Comparison of ENCODE assay signal across 18 cellular contexts in genomic region chr15:76799760-76800159, GRCh38.
DNase-seq lines count a peak whose midpoint lies in the region; FAIRE-seq and TF ChIP-seq lines count a peak whose summit lies in the region.
"Had no signal": no experiment of that assay in that cellular context is flagged by ENCODE, and none has a peak within 500 bp of the region (broad histone marks: within the 10 kb centered on the region; RNA-seq: fewer than 3 reads in every experiment).

No MANE protein-coding gene starts in this region.

- H3K4me3 Mint-ChIP-seq in CD4-positive, alpha-beta memory T cell, result no peak overlapping the region
- H3K4me3 Mint-ChIP-seq: activated B cell treated with CpG ODN at 0.5 μM for 24 hours; dendritic cell treated with granulocyte-macrophage colony-stimulating factor and Interleukin-4, amounts not matched to agents 40 ng/mL and 50 ng/mL, for 4 days had no signal

- in situ Hi-C loops in mammary epithelial cell (cut with MboI; ENCODE audit: low sequenced_read_pairs in 2 of 2), result no loop called here

- H3K9me3 ChIP-seq in mammary epithelial cell (replicated peaks; ENCODE audit: insufficient read depth, low read length) (no peaks in the 10 kb centered on the region), OCI-LY7 (ENCODE audit: low read length) (no peaks in the 10 kb centered on the region), MM.1S (replicated peaks; ENCODE audit: insufficient read depth, low read length) (no peaks in the 10 kb centered on the region)
- no peaks in the 10 kb centered on the region for H3K9me3 ChIP-seq in CD4-positive, alpha-beta memory T cell (ENCODE audit: control insufficient read depth in 1 of 2, low read length in 2 of 2)
- H3K9me3 ChIP-seq: BLaER1 had no signal

- BruUV-seq in mammary epithelial cell (replicated peaks; lab: Mats Ljungman, UMichigan) (no TSS peak), OCI-LY7 (replicated peaks; lab: Mats Ljungman, UMichigan) (no TSS peak)

- CTCF ChIA-PET in mammary epithelial cell (lab: Charles Lee; ENCODE audit: low non-redundant PET) (interaction anchor here (0.6 kb wide), 1 partner anchor 458 kb away, joined by 6 read pairs; no protein-coding TSS in a partner anchor), OCI-LY7 (lab: Charles Lee; ENCODE audit: unreplicated experiment) (no interaction called here)
- CTCF ChIA-PET in CD4-positive, alpha-beta memory T cell (lab: Charles Lee; ENCODE audit: partially characterized antibody), result interaction anchor here (1.5 to 1.6 kb wide), 2 partner anchors 9 to 13 kb away, joined by 3 to 4 read pairs; no protein-coding TSS in a partner anchor

- H3K27ac Mint-ChIP-seq in CD4-positive, alpha-beta memory T cell, result no peak overlapping the region
- H3K27ac Mint-ChIP-seq: activated B cell treated with CpG ODN at 0.5 μM for 24 hours; dendritic cell treated with granulocyte-macrophage colony-stimulating factor and Interleukin-4, amounts not matched to agents 40 ng/mL and 50 ng/mL, for 4 days had no signal

- H3K27ac ChIP-seq in mammary epithelial cell (ENCODE audit: insufficient read depth, low read depth, low read length) (no peak overlapping the region), OCI-LY7 (ENCODE audit: low read depth, low read length, poor library complexity, severe bottlenecking) (no peak overlapping the region), MM.1S (ENCODE audit: low read length) (no peak overlapping the region)
- H3K27ac ChIP-seq in CD4-positive, alpha-beta memory T cell (ENCODE audit: low read depth, low read length), result no peak overlapping the region
- H3K27ac ChIP-seq: BLaER1, KMS-11, SK-N-MC had no signal

- H3K4me3 ChIP-seq in AG09309 (ENCODE audit: control insufficient read depth, low read depth, low read length), result no peak overlapping the region
- H3K4me3 ChIP-seq in mammary epithelial cell (replicated peaks in 1 of 3; ENCODE audit: insufficient read depth in 1 of 3, low read depth in 2 of 3, low read length in 3 of 3), result no peak overlapping the region
- no peak overlapping the region for H3K4me3 ChIP-seq in kidney epithelial cell (ENCODE audit: low read depth, low read length)
- H3K4me3 ChIP-seq in OCI-LY7 (ENCODE audit: low read depth, low read length, poor library complexity, severe bottlenecking), result no peak overlapping the region
- H3K4me3 ChIP-seq in CD4-positive, alpha-beta memory T cell (ENCODE audit: low read length in 2 of 2), result no peak overlapping the region
- H3K4me3 ChIP-seq in MM.1S (ENCODE audit: low read length), result no peak overlapping the region
- H3K4me3 ChIP-seq: BLaER1, SK-N-MC had no signal

- dilution Hi-C loops in mammary epithelial cell (cut with HindIII; ENCODE audit: low sequenced_read_pairs), result no loop called here

- peak; percentile 43 for DNase-seq in AG09309 (ENCODE audit: low read depth)
- DNase-seq in HTR-8/SVneo (ENCODE audit: insufficient read length, low spot score), result peak; percentile 17
- DNase-seq in mammary epithelial cell, result peak; percentile 51
- peak; percentile 39 for DNase-seq in kidney epithelial cell (ENCODE audit: low read depth)
- DNase-seq in OCI-LY7 (ENCODE audit: low spot score), result no peak
- no peak for DNase-seq in CD4-positive, alpha-beta memory T cell
- no peak for DNase-seq in T-helper 9 cell
- DNase-seq in MM.1S, result no peak
- DNase-seq: activated B cell treated with CpG ODN at 0.5 μM for 24 hours; DMS79 treated with DMSO at 0.1 percent for 48 hours; left cardiac atrium; NCI-H2107; stimulated activated CD4-positive, alpha-beta T cell treated with anti-CD3 and anti-CD28 coated beads, Interleukin-2, amount 100 ng/mL, for 48 hours had no signal

- TF ChIP-seq CTCF in AG09309 (IDR thresholded peaks at IDR 0.05; ENCODE audit: control insufficient read depth, insufficient read depth, low read depth, low read length, missing control alignments), result no peak
- TF ChIP-seq CTCF in mammary epithelial cell (conservative IDR thresholded peaks at IDR 0.05 in 1 of 2, IDR thresholded peaks at IDR 0.05 in 1 of 2; ENCODE audit: extremely low read depth in 1 of 2, insufficient read depth in 1 of 2, low read depth in 1 of 2, low read length in 2 of 2), result no peak
- no peak for TF ChIP-seq CTCF in kidney epithelial cell (IDR thresholded peaks at IDR 0.05; ENCODE audit: insufficient read depth, low read length, poor library complexity, severe bottlenecking)
- TF ChIP-seq CTCF in OCI-LY7 (conservative IDR thresholded peaks at IDR 0.05; ENCODE audit: low read length), result no peak
- no peak for TF ChIP-seq CTCF in MM.1S (IDR thresholded peaks at IDR 0.05; ENCODE audit: low read length)

- no peaks in the 10 kb centered on the region for H3K9me3 Mint-ChIP-seq in CD4-positive, alpha-beta memory T cell
- H3K9me3 Mint-ChIP-seq: activated B cell treated with CpG ODN at 0.5 μM for 24 hours; dendritic cell treated with granulocyte-macrophage colony-stimulating factor and Interleukin-4, amounts not matched to agents 40 ng/mL and 50 ng/mL, for 4 days had no signal

- H3K9me2 ChIP-seq in OCI-LY7 (ENCODE audit: insufficient read depth, low read length) (no peaks in the 10 kb centered on the region), MM.1S (replicated peaks; ENCODE audit: insufficient read depth, low read length) (no peaks in the 10 kb centered on the region)

- FAIRE-seq in HTR-8/SVneo (lab: Jason Lieb, UNC), result no peak
- FAIRE-seq: GM12892 had no signal

- H2AFZ ChIP-seq in mammary epithelial cell (ENCODE audit: low read depth, low read length) (no peak overlapping the region), OCI-LY7 (ENCODE audit: low read length) (no peak overlapping the region), MM.1S (ENCODE audit: low read length) (no peak overlapping the region)

- H3K4me1 Mint-ChIP-seq in CD4-positive, alpha-beta memory T cell, result peaks cover 0 to 4% (median 0%) of the 10 kb centered on the region in 4 donors
- H3K4me1 Mint-ChIP-seq: activated B cell treated with CpG ODN at 0.5 μM for 24 hours had no signal

- POLR2A ChIA-PET in OCI-LY7 (lab: Charles Lee), result interaction anchor here (0.7 kb wide), 1 partner anchor 1439 kb away, joined by 3 read pairs; no protein-coding TSS in a partner anchor
- POLR2A ChIA-PET in CD4-positive, alpha-beta memory T cell (lab: Charles Lee; ENCODE audit: partially characterized antibody), result no interaction called here

- H3K79me2 ChIP-seq in mammary epithelial cell (ENCODE audit: insufficient read depth, low read length) (no peaks in the 10 kb centered on the region), OCI-LY7 (ENCODE audit: insufficient read depth, low read depth, low read length) (no peaks in the 10 kb centered on the region), MM.1S (ENCODE audit: low read length) (no peaks in the 10 kb centered on the region)

- no peaks in the 10 kb centered on the region for H4K20me1 ChIP-seq in mammary epithelial cell (ENCODE audit: insufficient read depth, low read length)
- H4K20me1 ChIP-seq in OCI-LY7 (ENCODE audit: insufficient read depth, low read length), result no peaks in the 10 kb centered on the region
- no peaks in the 10 kb centered on the region for H4K20me1 ChIP-seq in MM.1S (ENCODE audit: insufficient read depth, low read length)
- H4K20me1 ChIP-seq: BLaER1 had no signal

- H3K27me3 Mint-ChIP-seq in CD4-positive, alpha-beta memory T cell, result no peaks in the 10 kb centered on the region
- H3K27me3 Mint-ChIP-seq: activated B cell treated with CpG ODN at 0.5 μM for 24 hours; dendritic cell treated with granulocyte-macrophage colony-stimulating factor and Interleukin-4, amounts not matched to agents 40 ng/mL and 50 ng/mL, for 4 days had no signal

- peaks cover 50 to 64% of the 10 kb centered on the region in 2 donors for H3K36me3 Mint-ChIP-seq in CD4-positive, alpha-beta memory T cell

- H3K36me3 ChIP-seq in mammary epithelial cell (ENCODE audit: insufficient read depth, low read length) (peaks cover 2% of the 10 kb centered on the region), kidney epithelial cell (ENCODE audit: control insufficient read depth, insufficient read depth, low read length) (no peaks in the 10 kb centered on the region), OCI-LY7 (ENCODE audit: insufficient read depth, low read length) (no peaks in the 10 kb centered on the region), MM.1S (replicated peaks; ENCODE audit: insufficient read depth, low read length) (no peaks in the 10 kb centered on the region; the same call in 1 of the 2 replicates)
- H3K36me3 ChIP-seq in CD4-positive, alpha-beta memory T cell (ENCODE audit: insufficient read depth, low read length), result peaks cover 6% of the 10 kb centered on the region

- intact Hi-C loops in mammary epithelial cell (cut with micrococcal nuclease) (no loop called here), OCI-LY7 (cut with micrococcal nuclease; ENCODE audit: unreplicated experiment) (no loop called here)
- intact Hi-C loops in CD4-positive, alpha-beta memory T cell (cut with micrococcal nuclease), result no loop called here

- H3K27me3 ChIP-seq in mammary epithelial cell (ENCODE audit: insufficient read depth, low read length) (no peaks in the 10 kb centered on the region), kidney epithelial cell (ENCODE audit: control insufficient read depth, insufficient read depth, low read length) (no peaks in the 10 kb centered on the region), MM.1S (replicated peaks; ENCODE audit: insufficient read depth, low read length) (no peaks in the 10 kb centered on the region)
- H3K27me3 ChIP-seq in CD4-positive, alpha-beta memory T cell (ENCODE audit: insufficient read depth, low read length), result no peaks in the 10 kb centered on the region
- H3K27me3 ChIP-seq: BLaER1 had no signal

- peaks cover 5% of the 10 kb centered on the region for H3K4me1 ChIP-seq in mammary epithelial cell (ENCODE audit: insufficient read depth, low read length)
- no peaks in the 10 kb centered on the region for H3K4me1 ChIP-seq in OCI-LY7 (ENCODE audit: insufficient read depth, low read length, poor library complexity, severe bottlenecking)
- no peaks in the 10 kb centered on the region for H3K4me1 ChIP-seq in CD4-positive, alpha-beta memory T cell (ENCODE audit: insufficient read depth, low read length)
- no peaks in the 10 kb centered on the region for H3K4me1 ChIP-seq in MM.1S (ENCODE audit: low read length)
- H3K4me1 ChIP-seq: BLaER1 had no signal

- H3F3A ChIP-seq in MM.1S (ENCODE audit: insufficient read depth, low read length), result no peaks in the 10 kb centered on the region

- 63% methylated on average over 2 of the region's 2 CpGs for WGBS in mammary epithelial cell (ENCODE audit: low coverage, missing lambda C conversion rate)

- H3K9ac ChIP-seq in mammary epithelial cell (ENCODE audit: insufficient read depth, low read length) (no peak overlapping the region), MM.1S (ENCODE audit: low read length) (no peak overlapping the region)
- H3K9ac ChIP-seq: BLaER1, KMS-11 had no signal

- H3K4me2 ChIP-seq in mammary epithelial cell (ENCODE audit: insufficient read depth, low read depth, low read length), result no peak overlapping the region
- H3K4me2 ChIP-seq in OCI-LY7 (ENCODE audit: low read length), result no peak overlapping the region
- no peak overlapping the region for H3K4me2 ChIP-seq in MM.1S (ENCODE audit: low read depth, low read length)
- H3K4me2 ChIP-seq: BLaER1, KMS-11 had no signal

Comparison
In these comparisons a context has a peak if more than half of its experiments do, and no peak if none do; other contexts are left out.
1. DNase-seq: peak in AG09309 (single experiment), HTR-8/SVneo (single experiment), mammary epithelial cell (single experiment) and kidney epithelial cell (single experiment); none in OCI-LY7 (single experiment), CD4-positive, alpha-beta memory T cell (0 of 5), T-helper 9 cell (single experiment) and MM.1S (single experiment).